8 cellular contexts compared by ENCODE assay signal in the genomic region with DNA sequence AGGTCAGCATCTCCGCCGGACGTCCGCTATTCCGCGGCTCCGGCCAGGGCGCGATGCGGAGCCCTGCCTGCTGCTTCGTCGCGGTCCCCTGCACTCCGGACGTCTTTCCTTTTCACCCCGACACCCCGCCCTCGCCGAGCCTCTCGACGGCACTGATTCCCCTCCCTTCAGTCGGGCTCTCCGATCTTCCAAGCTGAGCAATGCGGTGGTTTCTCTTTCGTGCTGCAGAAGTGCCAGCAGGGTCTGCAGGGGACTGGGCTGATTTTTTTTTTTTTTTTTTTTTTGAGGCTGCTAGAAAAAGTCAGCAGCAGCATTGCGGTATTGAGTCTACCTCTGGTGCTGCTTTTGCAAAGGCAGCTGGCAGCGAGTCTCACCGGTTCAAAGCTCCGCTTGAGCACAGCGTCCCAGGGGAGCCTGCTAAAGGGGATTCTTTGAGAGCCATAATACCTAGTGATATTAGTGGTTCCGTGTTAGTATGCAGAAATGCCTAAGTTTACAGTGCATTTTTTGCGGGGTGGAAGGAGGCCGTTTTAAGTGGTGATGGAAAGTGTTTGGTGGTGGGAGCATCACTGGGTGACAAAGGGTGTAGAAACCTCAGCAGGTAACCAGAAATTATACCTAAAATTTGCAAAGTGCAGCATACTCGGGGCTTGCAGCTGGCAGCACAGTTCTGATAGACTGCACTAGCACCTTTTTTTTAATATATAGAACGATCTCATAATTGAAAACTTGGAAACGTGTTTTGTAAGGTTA. TPM values are rescaled to one million over a fixed set of nuclear protein-coding genes. Genes with fewer than 3 reads are reported as not detected.
DNase-seq lines count a peak whose midpoint lies in the region; ATAC-seq and TF ChIP-seq lines count a peak whose summit lies in the region.

No MANE protein-coding gene starts in this region.

- H2AFZ ChIP-seq in GM23338: no peak overlapping the region

- no peak for TF ChIP-seq CTCF in GM23338 (conservative IDR thresholded peaks at IDR 0.05; ENCODE audit: low read depth in 2 of 2)
- TF ChIP-seq CTCF in heart left ventricle (IDR thresholded peaks at IDR 0.05): no peak
- no peak for TF ChIP-seq CTCF in prostate gland (IDR thresholded peaks at IDR 0.05)

- WGBS in heart left ventricle, 4 donors: 0 to 1% (median 1%) methylated on average over 23 to 36 of the region's 36 CpGs
- under 1% methylated on average over 36 of the region's 36 CpGs for WGBS in prostate gland
- 1% methylated on average over 36 of the region's 36 CpGs for WGBS in urinary bladder

- H4K20me1 ChIP-seq in GM23338 (replicated peaks; ENCODE audit: insufficient read depth): peaks cover 17% of the 10 kb centered on the region

- H3K4me1 Mint-ChIP-seq in GM23338: peaks cover 61% of the 10 kb centered on the region
- peaks cover 47% of the 10 kb centered on the region for H3K4me1 Mint-ChIP-seq in activated naive CD8-positive, alpha-beta T cell treated with anti-CD3 and anti-CD28 coated beads, Interleukin-2, amount 10 ng/mL, durations not matched to agents 7 days and 5 days

- no peaks in the 10 kb centered on the region for H3K9me3 ChIP-seq in heart left ventricle
- no peaks in the 10 kb centered on the region for H3K9me3 ChIP-seq in prostate gland

- peak overlapping the region; percentile 81; the same call in 1 of the 2 replicates for H3K27ac Mint-ChIP-seq in GM23338
- H3K27ac Mint-ChIP-seq in activated naive CD8-positive, alpha-beta T cell treated with anti-CD3 and anti-CD28 coated beads, Interleukin-2, amount 10 ng/mL, durations not matched to agents 7 days and 5 days: peak overlapping the region; percentile 93

- POLR2A ChIA-PET in activated naive CD8-positive, alpha-beta T cell treated with anti-CD3 and anti-CD28 coated beads, Interleukin-2, amount 10 ng/mL, durations not matched to agents 7 days and 5 days (lab: Charles Lee): interaction anchor here (0.6 to 6.5 kb wide), 20 partner anchors 9 to 1002 kb away, joined by 3 to 209 read pairs (median 3); a partner anchor contains a TSS

- peak overlapping the region; percentile 88 for H3K4me3 ChIP-seq in GM23338
- H3K4me3 ChIP-seq in heart left ventricle: peak overlapping the region; percentile 61 to 93 (median 82)
- H3K4me3 ChIP-seq in prostate gland: peak overlapping the region; percentile 91
- H3K4me3 ChIP-seq in urinary bladder (ENCODE audit: low read depth, low read length): peak overlapping the region; percentile 93

- DNase-seq in ELR (ENCODE audit: low read depth) (peak; percentile 76), GM23338 (ENCODE audit: low spot score) (peak; percentile 79), LHCN-M2 (ENCODE audit: low read depth) (peak; percentile 69), heart left ventricle (peak; percentile 76 to 88 (median 79)), prostate gland (ENCODE audit: low spot score) (peak; percentile 56)
- DNase-seq in activated naive CD8-positive, alpha-beta T cell treated with anti-CD3 and anti-CD28 coated beads, Interleukin-2, amount 10 ng/mL, durations not matched to agents 7 days and 5 days: peak; percentile 81

- intact Hi-C loops in heart left ventricle (cut with DNase I): loop anchor here in 6 of 10 donors (2.0 to 10.0 kb wide), 12 partner anchors 46 to 544 kb away; a partner anchor contains a TSS
- intact Hi-C loops in prostate gland (cut with DNase I): loop anchor here (5.0 kb wide), 1 partner anchor 146 kb away; no protein-coding TSS in a partner anchor

- no peak for TF ChIP-seq POLR2A in heart left ventricle (IDR thresholded peaks at IDR 0.05)
- no peak for TF ChIP-seq POLR2A in prostate gland (IDR thresholded peaks at IDR 0.05)

- H3K4me2 ChIP-seq in GM23338: peak overlapping the region; percentile 82

- H3K9me3 Mint-ChIP-seq in GM23338: no peaks in the 10 kb centered on the region
- H3K9me3 Mint-ChIP-seq in activated naive CD8-positive, alpha-beta T cell treated with anti-CD3 and anti-CD28 coated beads, Interleukin-2, amount 10 ng/mL, durations not matched to agents 7 days and 5 days: no peaks in the 10 kb centered on the region

- H3K27me3 Mint-ChIP-seq in GM23338 (ENCODE audit: insufficient read depth, low read depth, poor library complexity): peaks cover 6% of the 10 kb centered on the region
- no peaks in the 10 kb centered on the region for H3K27me3 Mint-ChIP-seq in activated naive CD8-positive, alpha-beta T cell treated with anti-CD3 and anti-CD28 coated beads, Interleukin-2, amount 10 ng/mL, durations not matched to agents 7 days and 5 days

- H3K36me3 Mint-ChIP-seq in GM23338 (ENCODE audit: low read depth): no peaks in the 10 kb centered on the region; the same call in 2 of the 3 replicates
- no peaks in the 10 kb centered on the region for H3K36me3 Mint-ChIP-seq in activated naive CD8-positive, alpha-beta T cell treated with anti-CD3 and anti-CD28 coated beads, Interleukin-2, amount 10 ng/mL, durations not matched to agents 7 days and 5 days

- H3K27me3 ChIP-seq in GM23338 (ENCODE audit: insufficient read depth) (peaks cover 20% of the 10 kb centered on the region), heart left ventricle (no peaks in the 10 kb centered on the region), prostate gland (replicated peaks; ENCODE audit: insufficient read depth) (no peaks in the 10 kb centered on the region)

- peaks cover 49% of the 10 kb centered on the region for H3K79me2 ChIP-seq in GM23338 (replicated peaks; ENCODE audit: insufficient read depth)

- no peak overlapping the region for H3K27ac ChIP-seq in GM23338 (ENCODE audit: low read depth)
- H3K27ac ChIP-seq in heart left ventricle: peak overlapping the region; percentile 56 to 97 (median 94)
- peak overlapping the region; percentile 91 to 95 for H3K27ac ChIP-seq in prostate gland
- H3K27ac ChIP-seq in urinary bladder (ENCODE audit: low read depth): peak overlapping the region; percentile 93

- H3K9me2 ChIP-seq in GM23338 (ENCODE audit: insufficient read depth): no peaks in the 10 kb centered on the region

- no peaks in the 10 kb centered on the region for H3K36me3 ChIP-seq in GM23338 (ENCODE audit: insufficient read depth)
- H3K36me3 ChIP-seq in heart left ventricle: no peaks in the 10 kb centered on the region
- H3K36me3 ChIP-seq in prostate gland: no peaks in the 10 kb centered on the region
- no peaks in the 10 kb centered on the region for H3K36me3 ChIP-seq in urinary bladder (ENCODE audit: insufficient read depth)

- peak; percentile 19 for ATAC-seq in GM23338
- ATAC-seq in SK-N-SH treated with all-trans-retinoic acid at 6 μM for 48 hours: peak; percentile 30
- ATAC-seq in activated naive CD8-positive, alpha-beta T cell treated with anti-CD3 and anti-CD28 coated beads, Interleukin-2, amount 10 ng/mL, durations not matched to agents 7 days and 5 days (ENCODE audit: low read depth): peak; percentile 35
- peak in 3 of 4 donors; percentile 25 to 44 (median 32) for ATAC-seq in heart left ventricle

- H3F3A ChIP-seq in GM23338 (replicated peaks; ENCODE audit: low read depth): peaks cover 10% of the 10 kb centered on the region

- H3K4me1 ChIP-seq in GM23338 (ENCODE audit: insufficient read depth) (peaks cover 46% of the 10 kb centered on the region), heart left ventricle (peaks cover 0 to 76% (median 39%) of the 10 kb centered on the region in 12 donors), prostate gland (replicated peaks) (no peaks in the 10 kb centered on the region), urinary bladder (ENCODE audit: insufficient read depth) (no peaks in the 10 kb centered on the region)

- peak overlapping the region; percentile 87 for H3K4me3 Mint-ChIP-seq in GM23338
- H3K4me3 Mint-ChIP-seq in activated naive CD8-positive, alpha-beta T cell treated with anti-CD3 and anti-CD28 coated beads, Interleukin-2, amount 10 ng/mL, durations not matched to agents 7 days and 5 days: peak overlapping the region; percentile 95

TF ChIP-seq in GM23338, 12 proteins besides CTCF, POLR2A, EP300 and RAD21:
- TF ChIP-seq JUNB (IDR thresholded peaks at IDR 0.05; ENCODE audit: unreplicated experiment) (no peak), STAT1 (IDR thresholded peaks at IDR 0.05; ENCODE audit: unreplicated experiment) (no peak), ZNF331 (CRISPR knock-in tag; IDR thresholded peaks at IDR 0.05; ENCODE audit: low read depth) (no peak), EZH2 (IDR thresholded peaks at IDR 0.05; ENCODE audit: low read depth, unreplicated experiment) (no peak), CREB1 (CRISPR knock-in tag; IDR thresholded peaks at IDR 0.05; ENCODE audit: low read depth) (no peak), NANOG (IDR thresholded peaks at IDR 0.05; ENCODE audit: borderline replicate concordance) (no peak), EZH2phosphoT487 (IDR thresholded peaks at IDR 0.05; ENCODE audit: unreplicated experiment) (no peak), POLR2AphosphoS5 (IDR thresholded peaks at IDR 0.05; ENCODE audit: low read depth) (peak; percentile 26; the same call in 1 of the 2 replicates)
TF ChIP-seq in GM23338: peak in this region for 1.

TF ChIP-seq in SK-N-SH treated with all-trans-retinoic acid at 6 μM for 48 hours, 23 proteins besides CTCF, POLR2A, EP300 and RAD21:
- TF ChIP-seq PPARA (CRISPR knock-in tag; IDR thresholded peaks at IDR 0.05; ENCODE audit: borderline replicate concordance): no peak
- TF ChIP-seq, protein P1, sequence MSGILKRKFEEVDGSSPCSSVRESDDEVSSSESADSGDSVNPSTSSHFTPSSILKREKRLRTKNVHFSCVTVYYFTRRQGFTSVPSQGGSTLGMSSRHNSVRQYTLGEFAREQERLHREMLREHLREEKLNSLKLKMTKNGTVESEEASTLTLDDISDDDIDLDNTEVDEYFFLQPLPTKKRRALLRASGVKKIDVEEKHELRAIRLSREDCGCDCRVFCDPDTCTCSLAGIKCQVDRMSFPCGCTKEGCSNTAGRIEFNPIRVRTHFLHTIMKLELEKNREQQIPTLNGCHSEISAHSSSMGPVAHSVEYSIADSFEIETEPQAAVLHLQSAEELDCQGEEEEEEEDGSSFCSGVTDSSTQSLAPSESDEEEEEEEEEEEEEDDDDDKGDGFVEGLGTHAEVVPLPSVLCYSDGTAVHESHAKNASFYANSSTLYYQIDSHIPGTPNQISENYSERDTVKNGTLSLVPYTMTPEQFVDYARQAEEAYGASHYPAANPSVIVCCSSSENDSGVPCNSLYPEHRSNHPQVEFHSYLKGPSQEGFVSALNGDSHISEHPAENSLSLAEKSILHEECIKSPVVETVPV (CRISPR knock-in tag; IDR thresholded peaks at IDR 0.05): no peak
- no peak for TF ChIP-seq ZC3H10 (CRISPR knock-in tag; IDR thresholded peaks at IDR 0.05)
- TF ChIP-seq SNAI2 (CRISPR knock-in tag; IDR thresholded peaks at IDR 0.05): no peak

RNA-seq across cellular contexts. Expression of a gene that starts 1.0 kb away (rescaled TPM):
- 13.1 and 15.1 TPM in 2 replicates for total RNA-seq in GM23338 (2014; rRNA removed; shearing (Covaris generic))
- polyA plus RNA-seq in GM23338 (2016; fragmentation: Nextera tagmentation; extraction: Ambion mirVana) (17.4 and 17.8 TPM in 2 replicates), heart left ventricle (1 to 10 TPM; 4.6 to 6.7 TPM), urinary bladder (14.9 TPM)
- total RNA-seq in LHCN-M2 (2014; rRNA removed) (37.8 and 38.2 TPM in 2 replicates), heart left ventricle (10 to 100 TPM in 4 of 9 donors, 1 to 10 TPM in 5; 7.5 to 17.3 (median 9.9) TPM), prostate gland (10 to 100 TPM; 34.4 to 44.2 TPM), urinary bladder (34.9 TPM)
- 10.4 TPM for polyA plus RNA-seq in LHCN-M2 (2012)
- 10 to 100 TPM; 70.2 to 75.2 TPM for total RNA-seq in activated naive CD8-positive, alpha-beta T cell treated with anti-CD3 and anti-CD28 coated beads, Interleukin-2, amount 10 ng/mL, durations not matched to agents 7 days and 5 days
